ENCODE assay signal across 19 cellular contexts in genomic region chr1:15110867-15111230, GRCh38. TPM values are rescaled to one million over a fixed set of nuclear protein-coding genes. Genes with fewer than 3 reads are reported as not detected.
"Had no signal": no experiment of that assay in that cellular context is flagged by ENCODE, and none has a peak within 500 bp of the region (broad histone marks: within the 10 kb centered on the region; RNA-seq: fewer than 3 reads in every experiment).

No MANE protein-coding gene starts in this region.

- ATAC-seq: activated CD8-positive, alpha-beta T cell treated with anti-CD3 and anti-CD28 coated beads for 36 hours; body of pancreas; left lobe of liver; mucosa of descending colon; naive thymus-derived CD4-positive, alpha-beta T cell; stimulated activated memory B cell treated with anti-CD40 and anti-IgM and Interleukin-4, amounts not matched to agents 10 μg/mL and 1 μg/mL and 100 μg/mL, for 72 hours; T-helper 17 cell had no signal

- H3K27ac ChIP-seq: body of pancreas, colonic mucosa, esophagus squamous epithelium, neutrophil had no signal

- H3K36me3 Mint-ChIP-seq: activated naive CD8-positive, alpha-beta T cell treated with anti-CD3 and anti-CD28 coated beads for 36 hours; naive thymus-derived CD4-positive, alpha-beta T cell; stimulated activated memory B cell treated with anti-CD40 and anti-IgM and Interleukin-4, amounts not matched to agents 10 μg/mL and 1 μg/mL and 100 μg/mL, for 72 hours had no signal

- H3K4me1 Mint-ChIP-seq: activated B cell treated with CpG ODN at 0.5 μM for 24 hours; stimulated activated memory B cell treated with anti-CD40 and anti-IgM and Interleukin-4, amounts not matched to agents 10 μg/mL and 1 μg/mL and 100 μg/mL, for 72 hours had no signal

- H3K36me3 ChIP-seq: colonic mucosa, esophagus squamous epithelium, neutrophil had no signal

- DNase-seq: activated B cell treated with CpG ODN at 0.5 μM for 24 hours; activated CD4-positive, alpha-beta T cell treated with anti-CD3 and anti-CD28 coated beads for 48 hours; activated CD8-positive, alpha-beta T cell treated with anti-CD3 and anti-CD28 coated beads for 36 hours; activated naive CD8-positive, alpha-beta T cell treated with anti-CD3 and anti-CD28 coated beads for 36 hours; activated T-cell treated with anti-CD3 and anti-CD28 coated beads, Interleukin-2, amount 50 U/mL, for 48 hours; amygdala; body of pancreas; caudate nucleus; colonic mucosa; esophagus squamous epithelium; mucosa of descending colon; naive thymus-derived CD4-positive, alpha-beta T cell; stimulated activated CD4-positive, alpha-beta T cell treated with anti-CD3 and anti-CD28 coated beads, Interleukin-2, amount 100 ng/mL, for 48 hours; T-helper 17 cell; trophoblast cell had no signal

- H3K4me3 Mint-ChIP-seq: activated B cell treated with CpG ODN at 0.5 μM for 24 hours; activated CD8-positive, alpha-beta T cell treated with anti-CD3 and anti-CD28 coated beads for 36 hours; activated naive CD8-positive, alpha-beta T cell treated with anti-CD3 and anti-CD28 coated beads for 36 hours; naive thymus-derived CD4-positive, alpha-beta T cell; stimulated activated memory B cell treated with anti-CD40 and anti-IgM and Interleukin-4, amounts not matched to agents 10 μg/mL and 1 μg/mL and 100 μg/mL, for 72 hours; T-helper 17 cell had no signal

- H3K9me3 Mint-ChIP-seq: activated B cell treated with CpG ODN at 0.5 μM for 24 hours; activated CD8-positive, alpha-beta T cell treated with anti-CD3 and anti-CD28 coated beads for 36 hours; activated naive CD8-positive, alpha-beta T cell treated with anti-CD3 and anti-CD28 coated beads for 36 hours; naive thymus-derived CD4-positive, alpha-beta T cell; stimulated activated memory B cell treated with anti-CD40 and anti-IgM and Interleukin-4, amounts not matched to agents 10 μg/mL and 1 μg/mL and 100 μg/mL, for 72 hours had no signal

- H3K9me3 ChIP-seq: body of pancreas, colonic mucosa, esophagus squamous epithelium, mucosa of descending colon, neutrophil had no signal

- H3K4me1 ChIP-seq: colonic mucosa, esophagus squamous epithelium had no signal

- H3K27ac Mint-ChIP-seq: activated B cell treated with CpG ODN at 0.5 μM for 24 hours; activated CD8-positive, alpha-beta T cell treated with anti-CD3 and anti-CD28 coated beads for 36 hours; activated naive CD8-positive, alpha-beta T cell treated with anti-CD3 and anti-CD28 coated beads for 36 hours; naive thymus-derived CD4-positive, alpha-beta T cell; stimulated activated memory B cell treated with anti-CD40 and anti-IgM and Interleukin-4, amounts not matched to agents 10 μg/mL and 1 μg/mL and 100 μg/mL, for 72 hours had no signal

- H3K27me3 Mint-ChIP-seq: stimulated activated memory B cell treated with anti-CD40 and anti-IgM and Interleukin-4, amounts not matched to agents 10 μg/mL and 1 μg/mL and 100 μg/mL, for 72 hours had no signal

- H3K27me3 ChIP-seq: body of pancreas, colonic mucosa had no signal

- H3K4me3 ChIP-seq: body of pancreas, colonic mucosa, esophagus squamous epithelium, mucosa of descending colon had no signal

- FAIRE-seq: islet of Langerhans had no signal

RNA-seq across cellular contexts. Expression of gene TMEM51, which starts 42.7 kb away (rescaled TPM):
- total RNA-seq: activated B cell treated with CpG ODN at 0.5 μM for 24 hours; activated CD8-positive, alpha-beta T cell treated with anti-CD3 and anti-CD28 coated beads for 36 hours; activated naive CD8-positive, alpha-beta T cell treated with anti-CD3 and anti-CD28 coated beads for 36 hours; T-helper 17 cell had no signal
- polyA plus RNA-seq: naive thymus-derived CD4-positive, alpha-beta T cell had no signal
